10 cellular contexts compared by ENCODE assay signal in genomic region chr14:50658203-50658602, GRCh38. TPM values are rescaled to one million over a fixed set of nuclear protein-coding genes. Genes with fewer than 3 reads are reported as not detected.
DNase-seq lines count a peak whose midpoint lies in the region; ATAC-seq and TF ChIP-seq lines count a peak whose summit lies in the region.
"Had no signal": no experiment of that assay in that cellular context is flagged by ENCODE, and none has a peak within 500 bp of the region (broad histone marks: within the 10 kb centered on the region; RNA-seq: fewer than 3 reads in every experiment).

No MANE protein-coding gene starts in this region.

- WGBS in spleen, 5 donors: 53 to 69% (median 64%) methylated on average over 6 of the region's 6 CpGs

- H3K9me3 Mint-ChIP-seq in activated T-cell treated with anti-CD3 and anti-CD28 coated beads, Interleukin-2, amount 50 U/mL, for 4 hours: no peaks in the 10 kb centered on the region

- intact Hi-C loops in spleen (cut with DNase I; ENCODE audit: low total_unique reads): no loop called here

- no peak for TF ChIP-seq POLR2A in spleen (IDR thresholded peaks at IDR 0.05)

- H3K27me3 ChIP-seq in HUES48 (ENCODE audit: control insufficient read depth, insufficient read depth, low read length) (no peaks in the 10 kb centered on the region), spleen (replicated peaks in 1 of 7) (no peaks in the 10 kb centered on the region)

- H3K36me3 Mint-ChIP-seq in activated T-cell treated with anti-CD3 and anti-CD28 coated beads, Interleukin-2, amount 50 U/mL, for 4 hours (ENCODE audit: insufficient read depth): peaks cover 16% of the 10 kb centered on the region

- H3K4me3 Mint-ChIP-seq in activated T-cell treated with anti-CD3 and anti-CD28 coated beads, Interleukin-2, amount 50 U/mL, for 4 hours: no peak overlapping the region
- H3K4me3 Mint-ChIP-seq: nephron progenitor cell had no signal

- H3K4me3 ChIP-seq in HUES48 (ENCODE audit: low read depth, low read length) (peak overlapping the region; percentile 24), spleen (no peak overlapping the region)

- peaks cover 23% of the 10 kb centered on the region for H3K36me3 ChIP-seq in HUES48 (ENCODE audit: control insufficient read depth, insufficient read depth, low read length)
- H3K36me3 ChIP-seq in spleen: peaks cover 0 to 19% (median 3%) of the 10 kb centered on the region in 6 donors

- no peak for TF ChIP-seq CTCF in spleen (IDR thresholded peaks at IDR 0.05 in 8 of 11, conservative IDR thresholded peaks at IDR 0.05 in 3 of 11)

- H3K27ac ChIP-seq in HUES48 (ENCODE audit: low read depth, low read length): peak overlapping the region; percentile 80
- peak overlapping the region in 6 of 8 donors; percentile 22 to 62 (median 52) for H3K27ac ChIP-seq in spleen

- H3K9ac ChIP-seq in HUES48 (ENCODE audit: low read depth, low read length): peak overlapping the region; percentile 3; the same call in 1 of the 2 replicates

- H3K9me3 ChIP-seq in HUES48 (ENCODE audit: control insufficient read depth, insufficient read depth, low read length) (no peaks in the 10 kb centered on the region), spleen (no peaks in the 10 kb centered on the region)

- H3K4me1 Mint-ChIP-seq in activated T-cell treated with anti-CD3 and anti-CD28 coated beads, Interleukin-2, amount 50 U/mL, for 4 hours (ENCODE audit: low read depth): peaks cover 3% of the 10 kb centered on the region

- H3K4me1 ChIP-seq in HUES48 (ENCODE audit: control insufficient read depth, insufficient read depth, low read length) (peaks cover 19% of the 10 kb centered on the region), spleen (peaks cover 0 to 75% (median 33%) of the 10 kb centered on the region in 6 donors)

- no peak for ATAC-seq in activated T-cell treated with anti-CD3 and anti-CD28 coated beads, Interleukin-2, amount 50 U/mL, for 4 hours

- no peaks in the 10 kb centered on the region for H3K27me3 Mint-ChIP-seq in activated T-cell treated with anti-CD3 and anti-CD28 coated beads, Interleukin-2, amount 50 U/mL, for 4 hours (ENCODE audit: low read depth)

- DNase-seq in dermis blood vessel endothelial cell: peak; percentile 77
- peak; percentile 74 for DNase-seq in iris pigment epithelial cell (ENCODE audit: low read depth)
- DNase-seq in spleen: no peak
- DNase-seq in amniotic stem cell (lab: John Stamatoyannopoulos, UW): no peak
- no peak for DNase-seq in GDM1 (lab: John Stamatoyannopoulos, UW)
- DNase-seq in activated T-cell treated with anti-CD3 and anti-CD28 coated beads, Interleukin-2, amount 50 U/mL, for 4 hours: no peak
- DNase-seq in GM19238 (ENCODE audit: insufficient read length, low spot score): no peak
- DNase-seq: nephron progenitor cell, OCI-M1 had no signal

RNA-seq across cellular contexts. Expression of gene SAV1, which starts 9.9 kb away (rescaled TPM):
- total RNA-seq in dermis blood vessel endothelial cell: 26.4 and 28.1 TPM in 2 replicates
- 10 to 100 TPM; 24.7 to 44.9 (median 30.6) TPM for total RNA-seq in spleen
- polyA plus RNA-seq in spleen: 10 to 100 TPM; 18.7 to 19.5 (median 19.4) TPM
- total RNA-seq in activated T-cell treated with anti-CD3 and anti-CD28 coated beads, Interleukin-2, amount 50 U/mL, for 4 hours: 10 to 100 TPM; 11.0 to 15.6 (median 15.3) TPM

Comparison
In these comparisons a context has a peak if more than half of its experiments do, and no peak if none do; other contexts are left out.
1. DNase-seq: peak in dermis blood vessel endothelial cell (single experiment) and iris pigment epithelial cell (single experiment); none in spleen (single experiment), amniotic stem cell (single experiment), GDM1 (single experiment), activated T-cell treated with anti-CD3 and anti-CD28 coated beads, Interleukin-2, amount 50 U/mL, for 4 hours (single experiment) and GM19238 (single experiment).